In genomic region chr1:89719502-89720306, GRCh38 we compare ENCODE assay signal across 1 cellular context.
TF ChIP-seq lines count a peak whose summit lies in the region.

No MANE protein-coding gene starts in this region.

TF ChIP-seq in K562, 482 proteins besides CTCF, POLR2A, EP300 and RAD21 (continued from another document):
- TF ChIP-seq STAT6 (CRISPR knock-in tag; IDR thresholded peaks at IDR 0.05) (no peak), SRSF1 (IDR thresholded peaks at IDR 0.05; ENCODE audit: low read depth, low read length) (no peak), SMAD1 (IDR thresholded peaks at IDR 0.05; ENCODE audit: low read depth, low read length, partially characterized antibody) (no peak), NR1H2 (CRISPR knock-in tag; IDR thresholded peaks at IDR 0.05) (no peak), NUFIP1 (IDR thresholded peaks at IDR 0.05; ENCODE audit: partially characterized antibody) (no peak), HMBOX1 (IDR thresholded peaks at IDR 0.05) (peak; percentile 62), KDM4B (IDR thresholded peaks at IDR 0.05; ENCODE audit: borderline replicate concordance in 2 of 2, low read depth in 1 of 2) (no peak), CGGBP1 (CRISPR knock-in tag; IDR thresholded peaks at IDR 0.05) (no peak), SPI1 (IDR thresholded peaks at IDR 0.05; ENCODE audit: borderline replicate concordance, low read depth, low read length) (no peak), ZNF175 (CRISPR knock-in tag; IDR thresholded peaks at IDR 0.05; ENCODE audit: low read depth) (no peak), FOXP4 (CRISPR knock-in tag; IDR thresholded peaks at IDR 0.05; ENCODE audit: borderline replicate concordance) (no peak), SOX6 (IDR thresholded peaks at IDR 0.05) (0 out of 2 replicates have a peak, but pooled peaks have one; percentile 22), RERE (CRISPR knock-in tag; IDR thresholded peaks at IDR 0.05; ENCODE audit: borderline replicate concordance) (no peak), ZZZ3 (IDR thresholded peaks at IDR 0.05) (no peak), ZNF274 (IDR thresholded peaks at IDR 0.05; ENCODE audit: borderline replicate concordance, low read depth, low read length) (no peak), BCL6 (CRISPR knock-in tag; IDR thresholded peaks at IDR 0.05) (no peak), MTA1 (IDR thresholded peaks at IDR 0.05; ENCODE audit: borderline replicate concordance) (peak; percentile 31; the same call in 1 of the 2 replicates), FOSL1 (tag; conservative IDR thresholded peaks at IDR 0.05) (0 out of 2 replicates have a peak, but pooled peaks have one; percentile 26)
